Comparison of ENCODE assay signal across 21 cellular contexts in genomic region chr3:126620743-126621142, GRCh38. TPM values are rescaled to one million over a fixed set of nuclear protein-coding genes. Genes with fewer than 3 reads are reported as not detected.
DNase-seq lines count a peak whose midpoint lies in the region; ATAC-seq and TF ChIP-seq lines count a peak whose summit lies in the region.
"Had no signal": no experiment of that assay in that cellular context is flagged by ENCODE, and none has a peak within 500 bp of the region (broad histone marks: within the 10 kb centered on the region; RNA-seq: fewer than 3 reads in every experiment).

No MANE protein-coding gene starts in this region.

- no peak overlapping the region for H3K9ac ChIP-seq in IMR-90 (ENCODE audit: low read depth, low read length)

- peak overlapping the region; percentile 55 for H2BK5ac ChIP-seq in IMR-90 (ENCODE audit: low read depth, low read length, poor library complexity, severe bottlenecking)

- peak overlapping the region; percentile 34 for H2BK120ac ChIP-seq in IMR-90 (ENCODE audit: low read depth, low read length)

- no peaks in the 10 kb centered on the region for H3K79me1 ChIP-seq in IMR-90 (ENCODE audit: low read depth in 1 of 2, low read length in 2 of 2)

- no peaks in the 10 kb centered on the region for H3K9me3 ChIP-seq in IMR-90 (ENCODE audit: control insufficient read depth, insufficient read depth, low read length)
- H3K9me3 ChIP-seq: A549, body of pancreas, gastrocnemius medialis had no signal

- CTCF ChIA-PET in IMR-90 (lab: Yijun Ruan, JAX), result interaction anchor here (1.2 kb wide), 1 partner anchor 10 kb away, joined by 3 read pairs; no protein-coding TSS in a partner anchor

- H2AFZ ChIP-seq in IMR-90 (replicated peaks; ENCODE audit: low read length, poor library complexity), result no peak overlapping the region

- ATAC-seq in IMR-90 (ENCODE audit: low read depth) (peak; percentile 33), left cardiac atrium (peak; percentile 50 to 62), GM21529 (IDR thresholded peaks at IDR 0.05; ENCODE audit: unreplicated experiment) (no peak)
- ATAC-seq: A549; activated CD8-positive, alpha-beta T cell treated with anti-CD3 and anti-CD28 coated beads for 36 hours; activated T-cell treated with anti-CD3 and anti-CD28 coated beads, Interleukin-2, amount 50 U/mL, for 4 hours; body of pancreas; left colon had no signal

- peak overlapping the region; percentile 47; the same call in 1 of the 2 replicates for H3K18ac ChIP-seq in IMR-90 (ENCODE audit: low read depth, low read length)

- intact Hi-C loops in IMR-90 (cut with micrococcal nuclease) (no loop called here), left cardiac atrium (cut with DNase I) (no loop called here)

- dilution Hi-C loops in IMR-90 (cut with HindIII; ENCODE audit: low sequenced_read_pairs, unreplicated experiment), result no loop called here

- no TSS peak for BruUV-seq in IMR-90 (replicated peaks; lab: Mats Ljungman, UMichigan)

- no peaks in the 10 kb centered on the region for H3K36me3 ChIP-seq in IMR-90 (ENCODE audit: control insufficient read depth, insufficient read depth, low read length)
- H3K36me3 ChIP-seq: gastrocnemius medialis had no signal

- no peak overlapping the region for H3K4me3 ChIP-seq in IMR-90 (ENCODE audit: insufficient read depth, low read depth, low read length)
- H3K4me3 ChIP-seq: A549, body of pancreas, gastrocnemius medialis had no signal

- POLR2A ChIA-PET in IMR-90 (lab: Charles Lee; ENCODE audit: unreplicated experiment), result no interaction called here

- 0 out of 2 replicates have a peak overlapping the region, but pooled peaks have one; percentile 56 for H2BK20ac ChIP-seq in IMR-90 (ENCODE audit: low read depth, low read length)

- peak overlapping the region; percentile 20; the same call in 1 of the 2 replicates for H4K91ac ChIP-seq in IMR-90 (ENCODE audit: insufficient read depth, low read depth, low read length)

- H3K23ac ChIP-seq in IMR-90 (ENCODE audit: low read depth, low read length), result no peak overlapping the region

- no peak overlapping the region for H2AK5ac ChIP-seq in IMR-90 (ENCODE audit: low read depth, low read length)

- H3K56ac ChIP-seq in IMR-90 (ENCODE audit: extremely low read depth, insufficient read depth, low read length), result no peak overlapping the region

- H3K9me1 ChIP-seq in IMR-90 (ENCODE audit: insufficient read depth, low read length), result peaks cover 9% of the 10 kb centered on the region

- H3K4me1 ChIP-seq in IMR-90 (ENCODE audit: control insufficient read depth, insufficient read depth, low read length), result peaks cover 10% of the 10 kb centered on the region
- H3K4me1 ChIP-seq: A549, body of pancreas had no signal

- no peaks in the 10 kb centered on the region for H4K20me1 ChIP-seq in IMR-90 (ENCODE audit: insufficient read depth, low read length)

- in situ Hi-C loops in IMR-90 (cut with MboI; ENCODE audit: low sequenced_read_pairs), result no loop called here

- no peak for TF ChIP-seq CTCF in IMR-90 (conservative IDR thresholded peaks at IDR 0.05; ENCODE audit: low read depth, low read length)

- no peak overlapping the region for H3K14ac ChIP-seq in IMR-90 (replicated peaks; ENCODE audit: low read depth, low read length)

- H3K27ac ChIP-seq in IMR-90 (ENCODE audit: insufficient read depth, low read length), result 0 out of 2 replicates have a peak overlapping the region, but pooled peaks have one; percentile 9
- H3K27ac ChIP-seq: A549, body of pancreas had no signal

- no peak overlapping the region for H4K5ac ChIP-seq in IMR-90 (ENCODE audit: low read depth, low read length)

- no peak overlapping the region for H2AK9ac ChIP-seq in IMR-90 (replicated peaks; ENCODE audit: low read depth, low read length, poor library complexity)

- H3K4me2 ChIP-seq in IMR-90 (ENCODE audit: low read depth, low read length), result no peak overlapping the region
- H3K4me2 ChIP-seq: A549 had no signal

- peak overlapping the region; percentile 26 for H3K4ac ChIP-seq in IMR-90 (ENCODE audit: low read depth, low read length)

- H2BK15ac ChIP-seq in IMR-90 (ENCODE audit: low read depth, low read length), result peak overlapping the region; percentile 35; the same call in 2 of the 3 replicates

- H3K27me3 ChIP-seq in IMR-90 (ENCODE audit: control insufficient read depth, insufficient read depth, low read length), result no peaks in the 10 kb centered on the region
- H3K27me3 ChIP-seq: body of pancreas, gastrocnemius medialis had no signal

- WGBS in IMR-90 (ENCODE audit: extremely low coverage in 2 of 2, insufficient read length in 1 of 2), 2 experiments, result 100% methylated on average over 2 of the region's 7 CpGs; no CpG with 5 or more reads in 1 of the 2 experiments

- DNase-seq in A172 (ENCODE audit: low spot score), result peak; percentile 48
- no peak for DNase-seq in IMR-90
- peak; percentile 9 for DNase-seq in astrocyte of the hippocampus (ENCODE audit: low read depth, low spot score)
- no peak for DNase-seq in left cardiac atrium
- DNase-seq in RKO (ENCODE audit: low spot score), result no peak
- DNase-seq in dedifferentiated amniotic fluid mesenchymal stem cell (ENCODE audit: extremely low spot score), result no peak
- no peak for DNase-seq in DMS79 treated with DMSO at 0.1 percent for 48 hours (lab: John Stamatoyannopoulos, UW)
- DNase-seq: activated B cell treated with CpG ODN at 0.5 μM for 24 hours; activated CD8-positive, alpha-beta T cell treated with anti-CD3 and anti-CD28 coated beads for 36 hours; activated T-cell treated with anti-CD3 and anti-CD28 coated beads, Interleukin-2, amount 50 U/mL, for 4 hours; body of pancreas; dermis blood vessel endothelial cell; Kasumi-1; left colon; NCI-H1105 treated with DMSO at 0.1 percent for 48 hours; NCI-H524 treated with DMSO at 0.1 percent for 48 hours; nephron progenitor cell; SHP77 had no signal

- TF ChIP-seq RAD21 in IMR-90 (IDR thresholded peaks at IDR 0.05; ENCODE audit: low read length), result no peak

- TF ChIP-seq POLR2A in IMR-90 (IDR thresholded peaks at IDR 0.05; ENCODE audit: low read depth, low read length), result no peak

- H4K8ac ChIP-seq in IMR-90 (ENCODE audit: low read depth in 2 of 2, low read length in 2 of 2), result peak overlapping the region in 1 of 2 experiments; percentile 26; a peak in 1 of 4 replicates

TF ChIP-seq in IMR-90, 13 proteins besides CTCF, POLR2A, EP300 and RAD21:
- TF ChIP-seq SMC3 (IDR thresholded peaks at IDR 0.05; ENCODE audit: low read depth, low read length) (no peak), RFX5 (IDR thresholded peaks at IDR 0.05; ENCODE audit: low read depth, low read length) (no peak), FOS (IDR thresholded peaks at IDR 0.05; ENCODE audit: low read depth, low read length) (no peak), ELK1 (IDR thresholded peaks at IDR 0.05; ENCODE audit: borderline replicate concordance, low read depth, low read length) (no peak), MAFK (IDR thresholded peaks at IDR 0.05; ENCODE audit: low read depth, low read length) (no peak), MXI1 (IDR thresholded peaks at IDR 0.05; ENCODE audit: borderline replicate concordance, low read depth, low read length) (no peak), CEBPB (IDR thresholded peaks at IDR 0.05; ENCODE audit: low read depth, low read length) (no peak), CHD1 (IDR thresholded peaks at IDR 0.05; ENCODE audit: low read depth, low read length) (no peak), USF2 (IDR thresholded peaks at IDR 0.05; ENCODE audit: low read depth, low read length) (no peak), MAZ (IDR thresholded peaks at IDR 0.05; ENCODE audit: borderline replicate concordance, low read depth, low read length) (no peak), NFE2L2 (IDR thresholded peaks at IDR 0.05; ENCODE audit: low read depth, low read length) (no peak), BHLHE40 (IDR thresholded peaks at IDR 0.05; ENCODE audit: low read depth, low read length) (no peak), RCOR1 (IDR thresholded peaks at IDR 0.05; ENCODE audit: insufficient replicate concordance, low read length) (no peak)

RNA-seq across cellular contexts. Expression of gene TXNRD3, which starts 34.2 kb away (rescaled TPM):
- total RNA-seq in A172 (2014; rRNA removed; shearing (Covaris generic)), result 16.2 and 22.3 TPM in 2 replicates
- 8.1 and 8.4 TPM in 2 replicates for total RNA-seq in IMR-90 (2012; rRNA removed)
- 3.9 and 4.2 TPM in 2 replicates for polyA plus RNA-seq in IMR-90 (2012; rRNA removed)
- polyA plus RNA-seq in IMR-90 (2012; cell fraction: cytosol; rRNA removed), result 1.5 and 7.0 TPM in 2 replicates
- polyA plus RNA-seq in IMR-90 (2012; cell fraction: nucleus; rRNA removed; ENCODE audit: low replicate concordance), result 3.0 and 8.2 TPM in 2 replicates
- total RNA-seq in left cardiac atrium, result 1 to 10 TPM; 4.0 to 7.3 TPM

Comparison
In these comparisons a context has a peak if more than half of its experiments do, and no peak if none do; other contexts are left out.
1. DNase-seq: peak in A172 (single experiment) and astrocyte of the hippocampus (single experiment); none in IMR-90 (single experiment), left cardiac atrium (single experiment), RKO (single experiment), dedifferentiated amniotic fluid mesenchymal stem cell (single experiment) and DMS79 treated with DMSO at 0.1 percent for 48 hours (single experiment).